In the genomic region with DNA sequence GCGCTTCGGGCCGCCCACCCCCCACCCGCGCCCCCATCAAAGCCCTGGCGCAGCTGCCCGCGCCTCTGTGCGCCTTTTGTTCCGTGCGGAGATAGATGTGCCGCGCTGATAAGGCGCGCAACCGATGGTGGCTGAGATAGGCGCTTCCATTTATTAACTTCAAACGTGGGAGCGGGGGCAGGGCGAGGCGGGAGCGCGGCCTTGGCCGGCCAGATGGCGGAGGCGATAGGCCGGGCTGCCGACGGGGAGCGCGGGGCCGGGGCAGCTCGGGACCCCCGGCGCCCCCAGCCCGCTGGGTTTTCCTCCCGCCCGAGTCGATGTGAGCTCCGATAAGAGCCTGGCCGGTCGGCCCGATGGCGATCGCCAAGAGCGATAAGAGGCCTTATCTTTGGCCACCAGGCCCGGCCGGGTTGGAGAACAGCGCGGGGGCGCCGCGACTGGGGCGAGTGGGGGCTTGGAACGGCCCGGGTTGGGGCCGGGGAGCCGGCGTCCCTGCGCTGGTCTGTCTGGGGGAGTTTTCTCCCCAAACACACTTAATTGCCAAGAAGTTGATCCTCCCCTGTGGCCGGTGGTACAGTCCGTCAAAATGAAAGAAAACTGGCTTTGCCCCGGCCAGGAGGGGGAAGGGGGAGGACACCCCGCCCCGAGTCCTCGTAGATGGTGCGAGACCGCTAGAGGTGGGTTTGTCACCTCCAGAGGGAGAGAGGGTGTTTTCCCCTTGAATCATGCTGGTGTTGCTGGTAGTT, we compare ENCODE assay signal across 8 cellular contexts. TPM values are rescaled to one million over a fixed set of nuclear protein-coding genes. Genes with fewer than 3 reads are reported as not detected.
A peak's percentile ranks its signal among the peaks of the same experiment; 100 is the strongest.
DNase-seq lines count a peak whose midpoint lies in the region; ATAC-seq and TF ChIP-seq lines count a peak whose summit lies in the region.

No MANE protein-coding gene starts in this region.

- no TSS peak for BruUV-seq in PC-9 (replicated peaks; lab: Mats Ljungman, UMichigan)

- POLR2A ChIA-PET in PC-9 (lab: Charles Lee; ENCODE audit: unreplicated experiment): no interaction called here

- WGBS in hepatocyte (ENCODE audit: low lambda C conversion rate, missing lambda C conversion rate): 2% methylated on average over 40 of the region's 68 CpGs

- H4K20me1 ChIP-seq in PC-9 (ENCODE audit: insufficient read depth) (peaks cover 17% of the 10 kb centered on the region), hepatocyte (ENCODE audit: insufficient read depth, poor library complexity, severe bottlenecking) (peaks cover 58% of the 10 kb centered on the region)

- H3K4me1 ChIP-seq in PC-9 (replicated peaks; ENCODE audit: insufficient read depth): peaks cover 27% of the 10 kb centered on the region
- peaks cover 35% of the 10 kb centered on the region for H3K4me1 ChIP-seq in hepatocyte (ENCODE audit: insufficient read depth)

- peak; percentile 26 for DNase-seq in CD1c-positive myeloid dendritic cell (ENCODE audit: extremely low spot score)
- peak; percentile 56 to 65 for DNase-seq in PC-9
- peak; percentile 78 for DNase-seq in activated gamma-delta T cell treated with Interleukin-2 at 50 U/mL for 16 hours
- DNase-seq in hepatocyte (ENCODE audit: low spot score): peak; percentile 71
- DNase-seq in stimulated activated CD4-positive, alpha-beta T cell treated with anti-CD3 and anti-CD28 coated beads, Interleukin-12 subunit alpha, Interleukin-12 subunit beta, amount 100 ng/mL, for 24 hours (ENCODE audit: low read depth in 2 of 2): peak; percentile 63 to 79
- DNase-seq in NCI-H2029 (lab: John Stamatoyannopoulos, UW): no peak
- DNase-seq in D341Med (ENCODE audit: low spot score): no peak

- intact Hi-C loops in PC-9 (cut with micrococcal nuclease; ENCODE audit: unreplicated experiment): loop anchor here (10.0 kb wide), 3 partner anchors 229 to 719 kb away; a partner anchor contains a TSS

- no peak overlapping the region for H3K27ac ChIP-seq in PC-9
- H3K27ac ChIP-seq in hepatocyte: peak overlapping the region; percentile 76

- H3K9me2 ChIP-seq in PC-9 (ENCODE audit: insufficient read depth): no peaks in the 10 kb centered on the region
- no peaks in the 10 kb centered on the region for H3K9me2 ChIP-seq in hepatocyte (replicated peaks; ENCODE audit: insufficient read depth)

- peak; percentile 32 for ATAC-seq in GM21529 (IDR thresholded peaks at IDR 0.05; ENCODE audit: unreplicated experiment)

- H3K9me3 ChIP-seq in PC-9 (ENCODE audit: insufficient read depth, low read depth) (no peaks in the 10 kb centered on the region), hepatocyte (ENCODE audit: low read depth) (no peaks in the 10 kb centered on the region)

- CTCF ChIA-PET in PC-9 (lab: Charles Lee): interaction anchor here (0.6 kb wide), 1 partner anchor 9 kb away, joined by 7 read pairs; no protein-coding TSS in a partner anchor

- no peaks in the 10 kb centered on the region for H3K27me3 ChIP-seq in PC-9 (ENCODE audit: insufficient read depth, low read depth)
- no peaks in the 10 kb centered on the region for H3K27me3 ChIP-seq in hepatocyte

- peaks cover 18% of the 10 kb centered on the region; the same call in 1 of the 2 replicates for H3F3A ChIP-seq in PC-9 (ENCODE audit: insufficient read depth, low read depth)

- H3K36me3 ChIP-seq in PC-9 (ENCODE audit: low read depth) (no peaks in the 10 kb centered on the region), hepatocyte (replicated peaks; ENCODE audit: insufficient read depth, low read depth) (no peaks in the 10 kb centered on the region)

- H3K4me3 ChIP-seq in PC-9 (peak overlapping the region; percentile 93), hepatocyte (peak overlapping the region; percentile 97)

- H2AFZ ChIP-seq in PC-9 (peak overlapping the region; percentile 88), hepatocyte (peak overlapping the region; percentile 24)

- TF ChIP-seq CTCF in PC-9 (conservative IDR thresholded peaks at IDR 0.05): no peak
- TF ChIP-seq CTCF in hepatocyte (IDR thresholded peaks at IDR 0.05; ENCODE audit: poor library complexity): no peak

- H3K79me2 ChIP-seq in PC-9 (ENCODE audit: low read depth) (peaks cover 37% of the 10 kb centered on the region), hepatocyte (peaks cover 68% of the 10 kb centered on the region)

- H3K4me2 ChIP-seq in PC-9: peak overlapping the region; percentile 95
- peak overlapping the region; percentile 98 for H3K4me2 ChIP-seq in hepatocyte

RNA-seq across cellular contexts. Expression of a gene that starts 2.7 kb away (rescaled TPM):
- total RNA-seq in PC-9 (2021): 19.7 and 20.0 TPM in 2 replicates
- 3.1 and 4.1 TPM in 2 replicates for total RNA-seq in hepatocyte
- 8.3 and 11.9 TPM in 2 replicates for polyA plus RNA-seq in hepatocyte

Comparison
In these comparisons a context has a peak if more than half of its experiments do, and no peak if none do; other contexts are left out.
1. DNase-seq: peak in CD1c-positive myeloid dendritic cell (single experiment), PC-9 (2 of 2), activated gamma-delta T cell treated with Interleukin-2 at 50 U/mL for 16 hours (single experiment), hepatocyte (single experiment) and stimulated activated CD4-positive, alpha-beta T cell treated with anti-CD3 and anti-CD28 coated beads, Interleukin-12 subunit alpha, Interleukin-12 subunit beta, amount 100 ng/mL, for 24 hours (2 of 2); none in NCI-H2029 (single experiment) and D341Med (single experiment).